In the genomic region with DNA sequence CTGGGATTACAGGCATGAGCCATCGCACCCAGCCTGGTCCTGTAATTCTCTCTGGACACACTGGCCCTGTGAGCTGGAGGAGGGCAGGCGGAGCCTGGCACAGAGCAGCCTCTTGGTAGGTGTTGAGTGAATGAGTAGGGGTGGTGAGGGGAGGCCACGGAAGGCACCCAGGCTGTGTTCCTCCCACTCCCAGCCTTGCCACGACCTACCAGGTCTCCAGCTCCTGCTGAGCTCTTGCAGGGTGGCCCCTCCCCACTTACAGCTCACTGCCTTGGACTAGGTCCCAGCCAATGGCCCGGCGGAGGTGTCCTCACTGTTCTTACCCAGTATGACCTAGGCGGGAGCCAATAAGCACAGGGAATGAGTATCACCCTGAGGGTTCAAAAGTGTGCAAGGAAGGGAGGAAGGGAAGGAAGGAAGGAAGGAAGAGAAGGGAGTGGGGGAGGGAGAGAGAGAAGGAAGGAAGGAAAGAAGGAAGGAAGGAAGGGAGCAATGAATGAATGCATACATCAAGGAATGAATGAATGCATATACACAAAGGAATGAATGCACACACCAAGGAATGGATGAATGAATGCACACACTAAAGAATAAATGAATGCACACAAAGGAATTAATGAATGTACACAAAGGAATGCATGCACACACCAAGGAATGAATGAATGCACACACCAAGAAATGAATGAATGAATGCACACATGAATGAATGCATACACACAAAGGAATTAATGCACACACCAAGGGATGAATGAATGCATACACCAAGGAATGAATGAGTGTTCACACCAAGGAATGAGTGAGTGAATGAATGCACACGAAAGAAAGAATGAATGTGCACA, we compare ENCODE assay signal across 26 cellular contexts. TPM values are rescaled to one million over a fixed set of nuclear protein-coding genes. Genes with fewer than 3 reads are reported as not detected.
DNase-seq lines count a peak whose midpoint lies in the region; ATAC-seq, FAIRE-seq and TF ChIP-seq lines count a peak whose summit lies in the region.
"Had no signal": no experiment of that assay in that cellular context is flagged by ENCODE, and none has a peak within 500 bp of the region (broad histone marks: within the 10 kb centered on the region; RNA-seq: fewer than 3 reads in every experiment).

No MANE protein-coding gene starts in this region.

- H4K5ac ChIP-seq in H1 (ENCODE audit: insufficient read length, low read depth, low read length), result no peak overlapping the region

- no peak overlapping the region for H3K27ac ChIP-seq in H1 (ENCODE audit: low read depth, low read length)
- H3K27ac ChIP-seq: ascending aorta, esophagus squamous epithelium, KMS-11, prostate gland had no signal

- H3K9me3 ChIP-seq in H1 (ENCODE audit: insufficient read depth in 2 of 2, low read depth in 1 of 2, low read length in 1 of 2), result no peaks in the 10 kb centered on the region
- H3K9me3 ChIP-seq: ascending aorta, esophagus squamous epithelium, prostate gland had no signal

- no peaks in the 10 kb centered on the region for H3K27me3 Mint-ChIP-seq in progenitor cell of endocrine pancreas
- H3K27me3 Mint-ChIP-seq: B cell; stimulated activated naive CD8-positive, alpha-beta T cell treated with anti-CD3 and anti-CD28 coated beads, Interleukin-15, amount 100 ng/mL, for 72 hours had no signal

- POLR2A ChIA-PET in H1 (lab: Charles Lee; ENCODE audit: partially characterized antibody), result interaction anchor here (1.0 to 2.5 kb wide), 4 partner anchors 8 to 22 kb away, joined by 3 to 8 read pairs (median 6); no protein-coding TSS in a partner anchor

- H3K27ac Mint-ChIP-seq in progenitor cell of endocrine pancreas, result peak overlapping the region; percentile 69
- H3K27ac Mint-ChIP-seq: activated naive CD4-positive, alpha-beta T cell treated with anti-CD3 and anti-CD28 coated beads for 36 hours; B cell; effector memory CD8-positive, alpha-beta T cell; stimulated activated naive CD8-positive, alpha-beta T cell treated with anti-CD3 and anti-CD28 coated beads, Interleukin-15, amount 100 ng/mL, for 72 hours had no signal

- no peak for TF ChIP-seq POLR2A in GM12891 (IDR thresholded peaks at IDR 0.05; ENCODE audit: low read depth, low read length)
- no peak for TF ChIP-seq POLR2A in NB4 (IDR thresholded peaks at IDR 0.05; ENCODE audit: extremely low read depth, insufficient read length)
- no peak for TF ChIP-seq POLR2A in H1 (IDR thresholded peaks at IDR 0.05; ENCODE audit: control extremely low read depth in 1 of 2, low read depth in 2 of 2, low read length in 2 of 2)

- 88% methylated on average over 8 of the region's 8 CpGs; no CpG with 5 or more reads in 1 of the 2 experiments for WGBS in H1 (ENCODE audit: extremely low coverage in 1 of 2, insufficient coverage in 1 of 2, insufficient read length in 1 of 2, insufficient replicate concordance in 2 of 2, low coverage in 1 of 2, low lambda C conversion rate in 2 of 2, missing lambda C conversion rate in 1 of 2), 2 experiments

- H2BK5ac ChIP-seq in H1 (ENCODE audit: low read depth, low read length), result no peak overlapping the region

- peaks cover 0 to 37% of the 10 kb centered on the region in 2 experiments; a peak in 2 of 4 replicates for H3K79me2 ChIP-seq in H1 (ENCODE audit: control insufficient read depth in 1 of 2, insufficient read depth in 2 of 2, low read length in 2 of 2)

- TF ChIP-seq CTCF in NB4 (IDR thresholded peaks at IDR 0.05; ENCODE audit: low read depth, low read length) (no peak), H1 (IDR thresholded peaks at IDR 0.05; ENCODE audit: control extremely low read depth in 1 of 3, insufficient read depth in 1 of 3, low read depth in 1 of 3, low read length in 3 of 3) (no peak), progenitor cell of endocrine pancreas (IDR thresholded peaks at IDR 0.05; ENCODE audit: unreplicated experiment) (no peak)

- H4K8ac ChIP-seq in H1 (ENCODE audit: extremely low read depth, insufficient read depth, low read length), result no peak overlapping the region

- no peak overlapping the region for H2BK20ac ChIP-seq in H1 (ENCODE audit: low read length)

- no peak overlapping the region for H3K9ac ChIP-seq in H1 (replicated peaks in 1 of 4; ENCODE audit: extremely low read depth in 1 of 4, low read depth in 3 of 4, low read length in 3 of 4)
- H3K9ac ChIP-seq: KMS-11 had no signal

- H2BK12ac ChIP-seq in H1 (ENCODE audit: low read depth, low read length), result 0 out of 2 replicates have a peak overlapping the region, but pooled peaks have one; percentile 9

- H2BK15ac ChIP-seq in H1 (ENCODE audit: low read length), result no peak overlapping the region

- H3K79me1 ChIP-seq in H1 (ENCODE audit: low read depth, low read length), result peaks cover 16% of the 10 kb centered on the region

- H3K23ac ChIP-seq in H1 (ENCODE audit: insufficient read length), result no peak overlapping the region

- no peak overlapping the region for H2AK5ac ChIP-seq in H1 (ENCODE audit: low read depth, low read length)

- TF ChIP-seq RAD21 in H1 (IDR thresholded peaks at IDR 0.05 in 1 of 2, conservative IDR thresholded peaks at IDR 0.05 in 1 of 2; ENCODE audit: low read depth in 2 of 2, low read length in 2 of 2), result no peak

- H2AFZ ChIP-seq in H1 (ENCODE audit: low read length), result no peak overlapping the region

- peaks cover 6% of the 10 kb centered on the region for H3K36me3 Mint-ChIP-seq in progenitor cell of endocrine pancreas (ENCODE audit: insufficient read depth)

- FAIRE-seq in GM12891 (lab: Jason Lieb, UNC) (peak; percentile 33), H1 (lab: Jason Lieb, UNC) (no peak)
- FAIRE-seq: GM18507 had no signal

- H3K4me1 Mint-ChIP-seq in progenitor cell of endocrine pancreas (ENCODE audit: low read depth), result peaks cover 3% of the 10 kb centered on the region
- H3K4me1 Mint-ChIP-seq: B cell; stimulated activated naive CD8-positive, alpha-beta T cell treated with anti-CD3 and anti-CD28 coated beads, Interleukin-15, amount 100 ng/mL, for 72 hours had no signal

- no peak for ATAC-seq in HG03135 (IDR thresholded peaks at IDR 0.05; ENCODE audit: unreplicated experiment)
- ATAC-seq in GM18861 (IDR thresholded peaks at IDR 0.05; ENCODE audit: unreplicated experiment), result no peak
- ATAC-seq: activated T-cell treated with anti-CD3 and anti-CD28 coated beads, Interleukin-2, amount 50 U/mL, for 4 hours; effector memory CD8-positive, alpha-beta T cell; left colon; SK-N-SH treated with all-trans-retinoic acid at 6 μM for 48 hours; stimulated activated naive CD8-positive, alpha-beta T cell treated with anti-CD3 and anti-CD28 coated beads, Interleukin-15, amount 100 ng/mL, for 72 hours had no signal

- H3K14ac ChIP-seq in H1 (ENCODE audit: insufficient read length), result no peak overlapping the region

- no peak overlapping the region for H3K4me2 ChIP-seq in H1 (ENCODE audit: insufficient read depth in 1 of 2, low read depth in 2 of 2, low read length in 2 of 2)
- H3K4me2 ChIP-seq: KMS-11 had no signal

- H3K56ac ChIP-seq in H1 (replicated peaks; ENCODE audit: insufficient read length, low read depth, low read length), result no peak overlapping the region

- H3K23me2 ChIP-seq in H1 (ENCODE audit: low read depth, low read length), result peaks cover 6% of the 10 kb centered on the region

- DNase-seq in GM12891 (ENCODE audit: insufficient read length, low spot score), result no peak
- DNase-seq in NB4 (ENCODE audit: low read depth), result peak; percentile 49
- DNase-seq in H1 (ENCODE audit: low read depth in 1 of 2, low spot score in 2 of 2), result no peak
- no peak for DNase-seq in progenitor cell of endocrine pancreas (ENCODE audit: low spot score, unreplicated experiment)
- no peak for DNase-seq in HT-29 (ENCODE audit: low spot score)
- DNase-seq: activated CD4-positive, CD25-positive, alpha-beta regulatory T cell; activated naive CD4-positive, alpha-beta T cell treated with anti-CD3 and anti-CD28 coated beads for 36 hours; activated T-cell treated with anti-CD3 and anti-CD28 coated beads, Interleukin-2, amount 50 U/mL, for 4 hours; effector memory CD8-positive, alpha-beta T cell; EL; esophagus squamous epithelium; left colon; midbrain; NCI-H187 treated with DMSO at 0.1 percent for 48 hours; NCI-H510A; stimulated activated CD4-positive, alpha-beta T cell treated with anti-CD3 and anti-CD28 coated beads, Interleukin-4, amount 100 ng/mL, for 24 hours; stimulated activated naive CD8-positive, alpha-beta T cell treated with anti-CD3 and anti-CD28 coated beads, Interleukin-15, amount 100 ng/mL, for 72 hours; trophoblast cell had no signal

- H3K4me1 ChIP-seq in H1 (replicated peaks in 1 of 4; ENCODE audit: control insufficient read depth in 3 of 4, insufficient read depth in 4 of 4, low read length in 3 of 4), result peaks cover 0 to 7% (median 0%) of the 10 kb centered on the region in 4 experiments; a peak in 3 of 7 replicates

- H3K27me3 ChIP-seq in H1 (replicated peaks in 1 of 4; ENCODE audit: control insufficient read depth in 3 of 4, extremely low read depth in 1 of 4, insufficient read depth in 3 of 4, low read length in 3 of 4), result no peaks in the 10 kb centered on the region; a peak in 1 of 7 replicates
- H3K27me3 ChIP-seq: ascending aorta, esophagus squamous epithelium had no signal

- no peak overlapping the region for H3K4ac ChIP-seq in H1 (replicated peaks; ENCODE audit: insufficient read length, low read depth, low read length)

- no peaks in the 10 kb centered on the region for H3K36me3 ChIP-seq in H1 (ENCODE audit: control insufficient read depth in 2 of 4, insufficient read depth in 4 of 4, low read length in 3 of 4)
- H3K36me3 ChIP-seq: ascending aorta, prostate gland had no signal

- no peak for TF ChIP-seq EP300 in H1 (IDR thresholded peaks at IDR 0.05; ENCODE audit: borderline replicate concordance in 1 of 2, low read depth in 2 of 2, low read length in 2 of 2)

- CTCF ChIA-PET in H1 (lab: Charles Lee; ENCODE audit: partially characterized antibody), result interaction anchor here (1.3 kb wide), 1 partner anchor 67 kb away, joined by 3 read pairs; no protein-coding TSS in a partner anchor

- no peaks in the 10 kb centered on the region for H3K9me3 Mint-ChIP-seq in progenitor cell of endocrine pancreas (ENCODE audit: low read depth)
- H3K9me3 Mint-ChIP-seq: activated naive CD4-positive, alpha-beta T cell treated with anti-CD3 and anti-CD28 coated beads for 36 hours; effector memory CD8-positive, alpha-beta T cell had no signal

- no peak overlapping the region for H3K18ac ChIP-seq in H1 (ENCODE audit: extremely low read depth, low read length)

- no peak overlapping the region for H3K4me3 Mint-ChIP-seq in progenitor cell of endocrine pancreas (ENCODE audit: low read depth)
- H3K4me3 Mint-ChIP-seq: activated naive CD4-positive, alpha-beta T cell treated with anti-CD3 and anti-CD28 coated beads for 36 hours; activated T-cell treated with anti-CD3 and anti-CD28 coated beads, Interleukin-2, amount 50 U/mL, for 4 hours; B cell; effector memory CD8-positive, alpha-beta T cell; stimulated activated naive CD8-positive, alpha-beta T cell treated with anti-CD3 and anti-CD28 coated beads, Interleukin-15, amount 100 ng/mL, for 72 hours had no signal

- H4K91ac ChIP-seq in H1 (replicated peaks; ENCODE audit: insufficient read length, low read length), result no peak overlapping the region

- H2BK120ac ChIP-seq in H1 (replicated peaks; ENCODE audit: low read depth, low read length), result no peak overlapping the region

- H3K4me3 ChIP-seq in NB4 (ENCODE audit: low read depth, low read length) (no peak overlapping the region), H1 (ENCODE audit: extremely low read depth in 1 of 4, insufficient read depth in 2 of 4, low read depth in 3 of 4, low read length in 4 of 4) (no peak overlapping the region)
- H3K4me3 ChIP-seq: ascending aorta, esophagus squamous epithelium, prostate gland had no signal

- H4K20me1 ChIP-seq in H1 (replicated peaks in 1 of 2; ENCODE audit: control insufficient read depth in 1 of 2, insufficient read depth in 2 of 2, low read length in 2 of 2), result peaks cover 5 to 21% of the 10 kb centered on the region in 2 experiments

RNA-seq across cellular contexts. Expression of a gene that starts 45.5 kb away (rescaled TPM):
- 4.8 TPM for polyA plus RNA-seq in GM12891 (2012; ENCODE audit: low read depth, missing spikeins)
- 45.4 and 46.5 TPM in 2 replicates for total RNA-seq in H1 (2021; fragmentation: NEBNext Ultra II Directional; extraction: Animal tissue kit (Norgen Biotek cat#: 25700))
- 27.4 and 34.9 TPM in 2 replicates for polyA plus RNA-seq in H1 (2011; rRNA removed)
- 25.8 TPM for polyA plus RNA-seq in H1 (2011; cell fraction: cytosol; rRNA removed)
- 57.6 TPM for polyA plus RNA-seq in H1 (2011; cell fraction: nucleus; rRNA removed)
- polyA plus RNA-seq in H1 (2012, experiment 1 of 2), result 40.0 to 48.4 TPM (median 43.5 TPM) in 4 replicates
- 25.8 TPM for polyA plus RNA-seq in H1 (2012, experiment 2 of 2)
- polyA plus RNA-seq in H1 (2013, experiment 1 of 2), result 40.2 TPM
- 35.9 TPM for polyA plus RNA-seq in H1 (2013, experiment 2 of 2)
- 23.6 and 31.2 TPM in 2 replicates for polyA minus RNA-seq in H1 (2011; rRNA and poly(A)+ RNA removed)
- 26.9 TPM for polyA minus RNA-seq in H1 (2011; cell fraction: cytosol; rRNA and poly(A)+ RNA removed)
- polyA minus RNA-seq in H1 (2011; cell fraction: nucleus; rRNA and poly(A)+ RNA removed), result 27.7 TPM
- 52.6 and 60.7 TPM in 2 replicates for total RNA-seq in progenitor cell of endocrine pancreas
- total RNA-seq in HT-29 (2014; rRNA removed; shearing (Covaris generic)), result 34.6 and 41.5 TPM in 2 replicates
